16 cellular contexts compared by ENCODE assay signal in the genomic region with DNA sequence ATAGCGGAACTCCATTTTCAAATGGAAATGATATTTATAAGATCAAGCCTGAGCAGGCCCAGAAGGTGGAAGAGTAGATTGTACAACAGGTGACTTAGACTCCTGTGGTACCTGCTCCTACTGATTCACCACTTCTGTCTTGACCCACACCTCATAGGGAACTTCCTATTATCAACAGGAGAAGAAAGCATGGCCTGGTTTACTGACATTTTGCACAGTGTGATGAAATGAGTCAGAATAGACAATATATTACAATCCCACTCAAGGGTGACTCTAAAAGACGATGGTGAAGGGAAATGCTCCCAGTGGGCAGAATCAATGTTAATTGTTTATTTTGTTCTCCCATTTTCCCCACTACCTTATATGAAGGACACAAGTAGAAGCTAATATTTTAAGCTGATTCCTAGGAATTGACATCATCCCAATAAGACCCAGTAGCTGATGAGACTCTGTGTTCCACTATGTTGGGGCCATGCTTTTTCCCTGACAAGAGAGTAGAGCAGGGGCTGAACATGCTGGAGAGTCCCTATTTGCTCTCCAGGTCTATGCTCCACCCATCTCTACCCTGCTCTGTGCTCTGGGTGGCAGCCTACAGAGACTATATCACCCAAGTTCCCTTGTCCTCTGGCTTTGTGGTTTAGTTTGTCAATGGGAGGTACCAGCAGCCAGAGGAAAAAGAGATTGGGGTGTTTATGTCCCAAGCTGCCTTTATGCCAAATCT.
DNase-seq lines count a peak whose midpoint lies in the region; ATAC-seq and TF ChIP-seq lines count a peak whose summit lies in the region.
"Had no signal": no experiment of that assay in that cellular context is flagged by ENCODE, and none has a peak within 500 bp of the region (broad histone marks: within the 10 kb centered on the region; RNA-seq: fewer than 3 reads in every experiment).

No MANE protein-coding gene starts in this region.

- no peaks in the 10 kb centered on the region for H3K36me3 Mint-ChIP-seq in activated T-helper 17 cell treated with anti-CD3 and anti-CD28 coated beads, Interleukin-2, amount 50 U/mL, for 72 hours (ENCODE audit: low read depth)
- H3K36me3 Mint-ChIP-seq in osteocyte (ENCODE audit: unreplicated experiment): no peaks in the 10 kb centered on the region
- H3K36me3 Mint-ChIP-seq in type B pancreatic cell: peaks cover 4% of the 10 kb centered on the region
- H3K36me3 Mint-ChIP-seq: CD8-positive, alpha-beta T cell had no signal

- intact Hi-C loops in mucosa of descending colon (cut with DNase I, micrococcal nuclease): no loop called here

- DNase-seq in coronary artery (ENCODE audit: low spot score) (peak; percentile 29), osteocyte (ENCODE audit: extremely low spot score, unreplicated experiment) (peak; percentile 23), type B pancreatic cell (ENCODE audit: extremely low spot score, unreplicated experiment) (peak; percentile 2), mucosa of descending colon (no peak)
- DNase-seq: Calu3; CD8-positive, alpha-beta T cell; DMS79 treated with DMSO at 0.1 percent for 48 hours; GF-D8; H7 had no signal

- no peaks in the 10 kb centered on the region for H3K9me3 Mint-ChIP-seq in activated T-helper 17 cell treated with anti-CD3 and anti-CD28 coated beads, Interleukin-2, amount 50 U/mL, for 72 hours
- H3K9me3 Mint-ChIP-seq in osteocyte (ENCODE audit: unreplicated experiment): peaks cover 10% of the 10 kb centered on the region
- peaks cover 6% of the 10 kb centered on the region for H3K9me3 Mint-ChIP-seq in type B pancreatic cell
- H3K9me3 Mint-ChIP-seq: CD8-positive, alpha-beta T cell had no signal

- no peak overlapping the region for H3K27ac Mint-ChIP-seq in activated T-helper 17 cell treated with anti-CD3 and anti-CD28 coated beads, Interleukin-2, amount 50 U/mL, for 72 hours
- H3K27ac Mint-ChIP-seq in osteocyte (ENCODE audit: unreplicated experiment) (no peak overlapping the region), type B pancreatic cell (no peak overlapping the region)
- H3K27ac Mint-ChIP-seq: B cell; CD8-positive, alpha-beta T cell; GM23338 had no signal

- H3K4me3 Mint-ChIP-seq in activated T-helper 17 cell treated with anti-CD3 and anti-CD28 coated beads, Interleukin-2, amount 50 U/mL, for 72 hours: no peak overlapping the region
- H3K4me3 Mint-ChIP-seq in osteocyte (ENCODE audit: unreplicated experiment): no peak overlapping the region
- H3K4me3 Mint-ChIP-seq in type B pancreatic cell: no peak overlapping the region
- H3K4me3 Mint-ChIP-seq: B cell; CD8-positive, alpha-beta T cell; GM23338 had no signal

- H3K9me3 ChIP-seq in mucosa of descending colon: no peaks in the 10 kb centered on the region

- H3K27ac ChIP-seq in coronary artery: no peak overlapping the region
- H3K27ac ChIP-seq: BLaER1 treated with 17β-estradiol and CSF1 and Interleukin-3, amounts not matched to agents 10 nM and 100 nM; HL-60 had no signal

- TF ChIP-seq CTCF in coronary artery (IDR thresholded peaks at IDR 0.05) (no peak), osteocyte (IDR thresholded peaks at IDR 0.05) (no peak), type B pancreatic cell (conservative IDR thresholded peaks at IDR 0.05) (no peak), mucosa of descending colon (IDR thresholded peaks at IDR 0.05) (no peak)

- ATAC-seq in activated T-helper 17 cell treated with anti-CD3 and anti-CD28 coated beads, Interleukin-2, amount 50 U/mL, for 72 hours (replicated peaks): peak; percentile 23
- ATAC-seq in GM18868 (IDR thresholded peaks at IDR 0.05; ENCODE audit: unreplicated experiment) (no peak), GM18519 (IDR thresholded peaks at IDR 0.05; ENCODE audit: low FRiP score, unreplicated experiment) (no peak), mucosa of descending colon (no peak)
- ATAC-seq: CD8-positive, alpha-beta T cell; GM23338 had no signal

- H3K4me1 Mint-ChIP-seq in activated T-helper 17 cell treated with anti-CD3 and anti-CD28 coated beads, Interleukin-2, amount 50 U/mL, for 72 hours: no peaks in the 10 kb centered on the region
- no peaks in the 10 kb centered on the region for H3K4me1 Mint-ChIP-seq in osteocyte (ENCODE audit: unreplicated experiment)
- H3K4me1 Mint-ChIP-seq in type B pancreatic cell (ENCODE audit: unreplicated experiment): no peaks in the 10 kb centered on the region
- H3K4me1 Mint-ChIP-seq: B cell, GM23338 had no signal

- H3K4me3 ChIP-seq in coronary artery (no peak overlapping the region), mucosa of descending colon (no peak overlapping the region)
- H3K4me3 ChIP-seq: BLaER1 treated with 17β-estradiol and CSF1 and Interleukin-3, amounts not matched to agents 10 nM and 100 nM; GM23338 had no signal

- H3K27me3 Mint-ChIP-seq in activated T-helper 17 cell treated with anti-CD3 and anti-CD28 coated beads, Interleukin-2, amount 50 U/mL, for 72 hours: peaks cover 19% of the 10 kb centered on the region
- H3K27me3 Mint-ChIP-seq in osteocyte (ENCODE audit: unreplicated experiment) (peaks cover 20% of the 10 kb centered on the region), type B pancreatic cell (peaks cover 21% of the 10 kb centered on the region)

- no peaks in the 10 kb centered on the region for H3K36me3 ChIP-seq in mucosa of descending colon (ENCODE audit: low read depth)
- H3K36me3 ChIP-seq: BLaER1 treated with 17β-estradiol and CSF1 and Interleukin-3, amounts not matched to agents 10 nM and 100 nM had no signal

- no peaks in the 10 kb centered on the region for H3K4me1 ChIP-seq in mucosa of descending colon (ENCODE audit: low read depth)

Comparison
In these comparisons a context has a peak if more than half of its experiments do, and no peak if none do; other contexts are left out.
1. DNase-seq: peak in coronary artery (single experiment), osteocyte (single experiment) and type B pancreatic cell (single experiment); none in mucosa of descending colon (0 of 3).